2 cellular contexts compared by ENCODE assay signal in genomic region chr4:180942367-180942916, GRCh38.
TF ChIP-seq lines count a peak whose summit lies in the region.

No MANE protein-coding gene starts in this region.

TF ChIP-seq in SK-N-SH treated with all-trans-retinoic acid at 6 μM for 48 hours, 23 proteins besides CTCF, POLR2A, EP300 and RAD21 (continued from another document):
- TF ChIP-seq CSRNP3 (CRISPR knock-in tag; IDR thresholded peaks at IDR 0.05): no peak

TF ChIP-seq in SK-N-SH, 30 proteins besides CTCF, POLR2A, EP300 and RAD21 (continued from another document):
- TF ChIP-seq USF2 (IDR thresholded peaks at IDR 0.05; ENCODE audit: borderline replicate concordance, low read depth, low read length): no peak
- no peak for TF ChIP-seq TCF12 (IDR thresholded peaks at IDR 0.05)
- no peak for TF ChIP-seq ELF1 (IDR thresholded peaks at IDR 0.05)
- no peak for TF ChIP-seq SMC3 (IDR thresholded peaks at IDR 0.05; ENCODE audit: low read depth, low read length)
- TF ChIP-seq GATA2 (CRISPR knock-in tag; IDR thresholded peaks at IDR 0.05): no peak
- TF ChIP-seq FOXJ3 (CRISPR knock-in tag; IDR thresholded peaks at IDR 0.05): no peak
- no peak for TF ChIP-seq EZH2phosphoT487 (IDR thresholded peaks at IDR 0.05; ENCODE audit: borderline replicate concordance, low read depth)
- no peak for TF ChIP-seq RCOR1 (IDR thresholded peaks at IDR 0.05; ENCODE audit: low read length)
- TF ChIP-seq PBX3 (IDR thresholded peaks at IDR 0.05): no peak
- TF ChIP-seq YY1 (IDR thresholded peaks at IDR 0.05; ENCODE audit: low read depth): no peak
- TF ChIP-seq ZBTB33 (IDR thresholded peaks at IDR 0.05; ENCODE audit: borderline replicate concordance, low read depth): no peak
- no peak for TF ChIP-seq MEF2A (IDR thresholded peaks at IDR 0.05; ENCODE audit: borderline replicate concordance, low read depth)
- no peak for TF ChIP-seq RXRA (IDR thresholded peaks at IDR 0.05; ENCODE audit: borderline replicate concordance, low read depth)
- TF ChIP-seq JUND (IDR thresholded peaks at IDR 0.05): no peak
- TF ChIP-seq TAF1 (IDR thresholded peaks at IDR 0.05; ENCODE audit: borderline replicate concordance, low read depth, low read length): no peak
- TF ChIP-seq GABPA (IDR thresholded peaks at IDR 0.05; ENCODE audit: low read depth): no peak
